ENCODE assay signal across 14 cellular contexts in genomic region chr6:11192167-11192566, GRCh38. TPM values are rescaled to one million over a fixed set of nuclear protein-coding genes. Genes with fewer than 3 reads are reported as not detected.
DNase-seq lines count a peak whose midpoint lies in the region; ATAC-seq and TF ChIP-seq lines count a peak whose summit lies in the region.
"Had no signal": no experiment of that assay in that cellular context is flagged by ENCODE, and none has a peak within 500 bp of the region (broad histone marks: within the 10 kb centered on the region; RNA-seq: fewer than 3 reads in every experiment).

No MANE protein-coding gene starts in this region.

- no peak overlapping the region for H3K4me3 Mint-ChIP-seq in activated naive CD8-positive, alpha-beta T cell treated with anti-CD3 and anti-CD28 coated beads, Interleukin-2, amount 50 U/mL, for 24 hours
- no peak overlapping the region for H3K4me3 Mint-ChIP-seq in activated naive CD8-positive, alpha-beta T cell treated with anti-CD3 and anti-CD28 coated beads for 36 hours
- H3K4me3 Mint-ChIP-seq in endodermal cell (no peak overlapping the region), neural crest cell (no peak overlapping the region)
- H3K4me3 Mint-ChIP-seq: CD4-positive, CD25-positive, alpha-beta regulatory T cell; IgD-negative memory B cell had no signal

- peak overlapping the region; percentile 65 for H3K27ac Mint-ChIP-seq in activated naive CD8-positive, alpha-beta T cell treated with anti-CD3 and anti-CD28 coated beads, Interleukin-2, amount 50 U/mL, for 24 hours
- H3K27ac Mint-ChIP-seq in activated naive CD8-positive, alpha-beta T cell treated with anti-CD3 and anti-CD28 coated beads for 36 hours, result no peak overlapping the region
- peak overlapping the region; percentile 68 for H3K27ac Mint-ChIP-seq in endodermal cell
- H3K27ac Mint-ChIP-seq in neural crest cell (ENCODE audit: unreplicated experiment), result peak overlapping the region; percentile 72

- ATAC-seq in activated naive CD8-positive, alpha-beta T cell treated with anti-CD3 and anti-CD28 coated beads, Interleukin-2, amount 50 U/mL, for 24 hours, result no peak
- no peak for ATAC-seq in GM19397 (IDR thresholded peaks at IDR 0.05; ENCODE audit: unreplicated experiment)

- H3K27ac ChIP-seq in BLaER1 (no peak overlapping the region), endodermal cell (ENCODE audit: low read depth, low read length) (no peak overlapping the region)

- H3K36me3 ChIP-seq in BLaER1, result peaks cover 32% of the 10 kb centered on the region
- peaks cover 74% of the 10 kb centered on the region for H3K36me3 ChIP-seq in endodermal cell (ENCODE audit: control insufficient read depth, insufficient read depth, low read length)
- H3K36me3 ChIP-seq: BE2C had no signal

- H3K4me2 ChIP-seq in BLaER1, result peak overlapping the region; percentile 39

- peaks cover 16% of the 10 kb centered on the region for H3K9me3 ChIP-seq in BLaER1
- H3K9me3 ChIP-seq in endodermal cell (ENCODE audit: control insufficient read depth, low read length), result no peaks in the 10 kb centered on the region
- H3K9me3 ChIP-seq: BE2C had no signal

- H3K4me1 Mint-ChIP-seq in activated naive CD8-positive, alpha-beta T cell treated with anti-CD3 and anti-CD28 coated beads, Interleukin-2, amount 50 U/mL, for 24 hours, result peaks cover 3% of the 10 kb centered on the region
- peaks cover 4% of the 10 kb centered on the region for H3K4me1 Mint-ChIP-seq in activated naive CD8-positive, alpha-beta T cell treated with anti-CD3 and anti-CD28 coated beads for 36 hours
- H3K4me1 Mint-ChIP-seq in endodermal cell (peaks cover 23% of the 10 kb centered on the region), neural crest cell (peaks cover 28% of the 10 kb centered on the region)

- H3K9ac ChIP-seq in BLaER1, result no peak overlapping the region
- no peak overlapping the region for H3K9ac ChIP-seq in endodermal cell (ENCODE audit: extremely low read depth, low read length, poor library complexity, severe bottlenecking)

- DNase-seq in activated naive CD8-positive, alpha-beta T cell treated with anti-CD3 and anti-CD28 coated beads, Interleukin-2, amount 50 U/mL, for 24 hours, result no peak
- DNase-seq in activated naive CD8-positive, alpha-beta T cell treated with anti-CD3 and anti-CD28 coated beads for 36 hours, result no peak
- DNase-seq in endodermal cell (no peak), neural crest cell (ENCODE audit: low read depth, low spot score) (no peak), COLO829 (ENCODE audit: low spot score) (no peak), Kasumi-1 (lab: John Stamatoyannopoulos, UW) (no peak)
- DNase-seq: BE2C; Calu3; CD4-positive, CD25-positive, alpha-beta regulatory T cell; DMS 273 treated with DMSO at 0.1 percent for 48 hours; H7 had no signal

- TF ChIP-seq CTCF in endodermal cell (conservative IDR thresholded peaks at IDR 0.05) (no peak), neural crest cell (conservative IDR thresholded peaks at IDR 0.05) (no peak)

- H3K9me3 Mint-ChIP-seq in activated naive CD8-positive, alpha-beta T cell treated with anti-CD3 and anti-CD28 coated beads, Interleukin-2, amount 50 U/mL, for 24 hours, result no peaks in the 10 kb centered on the region
- no peaks in the 10 kb centered on the region for H3K9me3 Mint-ChIP-seq in activated naive CD8-positive, alpha-beta T cell treated with anti-CD3 and anti-CD28 coated beads for 36 hours
- H3K9me3 Mint-ChIP-seq in endodermal cell, result peaks cover 3% of the 10 kb centered on the region
- H3K9me3 Mint-ChIP-seq in neural crest cell, result peaks cover 3% of the 10 kb centered on the region
- H3K9me3 Mint-ChIP-seq: CD4-positive, CD25-positive, alpha-beta regulatory T cell; IgD-negative memory B cell had no signal

- peaks cover 62% of the 10 kb centered on the region for H3K36me3 Mint-ChIP-seq in activated naive CD8-positive, alpha-beta T cell treated with anti-CD3 and anti-CD28 coated beads, Interleukin-2, amount 50 U/mL, for 24 hours (ENCODE audit: low read depth)
- H3K36me3 Mint-ChIP-seq in activated naive CD8-positive, alpha-beta T cell treated with anti-CD3 and anti-CD28 coated beads for 36 hours, result peaks cover 67% of the 10 kb centered on the region
- H3K36me3 Mint-ChIP-seq in endodermal cell (ENCODE audit: low read depth), result peaks cover 42% of the 10 kb centered on the region
- peaks cover 48% of the 10 kb centered on the region for H3K36me3 Mint-ChIP-seq in neural crest cell (ENCODE audit: low read depth)

- no peaks in the 10 kb centered on the region for H4K20me1 ChIP-seq in BLaER1

- no peak overlapping the region for H3K4me3 ChIP-seq in BLaER1
- no peak overlapping the region for H3K4me3 ChIP-seq in endodermal cell (ENCODE audit: low read length)

- H3K27me3 Mint-ChIP-seq in activated naive CD8-positive, alpha-beta T cell treated with anti-CD3 and anti-CD28 coated beads, Interleukin-2, amount 50 U/mL, for 24 hours, result no peaks in the 10 kb centered on the region
- H3K27me3 Mint-ChIP-seq in activated naive CD8-positive, alpha-beta T cell treated with anti-CD3 and anti-CD28 coated beads for 36 hours, result no peaks in the 10 kb centered on the region
- no peaks in the 10 kb centered on the region for H3K27me3 Mint-ChIP-seq in endodermal cell (ENCODE audit: insufficient read depth)
- H3K27me3 Mint-ChIP-seq in neural crest cell (ENCODE audit: low read depth), result no peaks in the 10 kb centered on the region
- H3K27me3 Mint-ChIP-seq: CD4-positive, CD25-positive, alpha-beta regulatory T cell; IgD-negative memory B cell had no signal

- H3K4me1 ChIP-seq in BLaER1 (peaks cover 31% of the 10 kb centered on the region), endodermal cell (ENCODE audit: control insufficient read depth, insufficient read depth, low read length) (peaks cover 2% of the 10 kb centered on the region)
- H3K4me1 ChIP-seq: BE2C had no signal

- no peaks in the 10 kb centered on the region for H3K27me3 ChIP-seq in BLaER1
- H3K27me3 ChIP-seq in endodermal cell (ENCODE audit: control insufficient read depth, insufficient read depth, low read length, poor library complexity, severe bottlenecking), result no peaks in the 10 kb centered on the region
- H3K27me3 ChIP-seq: BE2C had no signal

- 75 to 87% methylated on average over 3 to 5 of the region's 5 CpGs for WGBS in endodermal cell (ENCODE audit: insufficient coverage in 1 of 2, insufficient read length in 1 of 2), 2 experiments

RNA-seq across cellular contexts. Expression of gene NEDD9, which starts 40.3 kb away (rescaled TPM):
- 10 to 100 TPM; 32.0 to 33.7 TPM for total RNA-seq in activated naive CD8-positive, alpha-beta T cell treated with anti-CD3 and anti-CD28 coated beads for 36 hours
- total RNA-seq in endodermal cell, result 1 to 10 TPM; 1.7 to 7.4 TPM
- 24.6 TPM for polyA plus RNA-seq in endodermal cell (2013, experiment 1 of 2)
- polyA plus RNA-seq in endodermal cell (2013, experiment 2 of 2), result 26.5 TPM
- 14.1 and 15.7 TPM in 2 replicates for total RNA-seq in neural crest cell
